14 cellular contexts compared by ENCODE assay signal in the genomic region with DNA sequence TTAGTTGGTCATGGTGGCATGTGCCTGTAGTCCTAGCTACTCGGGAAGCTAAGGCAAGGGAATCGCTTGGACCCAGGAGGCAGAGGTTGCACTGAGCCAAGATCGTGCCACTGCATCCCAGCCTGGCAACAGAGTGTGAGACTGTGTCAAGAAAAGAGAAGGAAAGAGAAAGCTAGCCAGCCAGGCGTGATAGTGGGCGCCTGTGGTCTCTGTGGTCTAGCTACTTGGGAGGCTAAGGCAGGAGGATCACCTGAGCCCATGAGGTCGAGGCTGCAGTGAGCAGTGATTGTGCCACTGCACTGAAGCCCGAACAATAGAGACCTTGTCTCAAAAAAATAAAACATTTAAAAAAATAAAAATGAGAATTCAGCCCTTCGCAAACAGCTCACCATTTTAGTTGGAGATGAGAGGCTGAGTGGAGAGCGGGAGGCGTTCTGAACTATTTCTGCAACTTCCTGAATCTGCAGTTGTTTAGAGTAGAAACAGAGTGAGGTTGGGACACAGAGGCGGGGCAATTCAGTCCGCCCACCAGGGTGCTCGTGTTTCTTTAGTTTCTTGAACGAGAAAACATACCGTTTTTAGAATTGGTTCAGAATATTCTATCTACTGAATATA. TPM values are rescaled to one million over a fixed set of nuclear protein-coding genes. Genes with fewer than 3 reads are reported as not detected.
DNase-seq lines count a peak whose midpoint lies in the region; ATAC-seq, FAIRE-seq and TF ChIP-seq lines count a peak whose summit lies in the region.
"Had no signal": no experiment of that assay in that cellular context is flagged by ENCODE, and none has a peak within 500 bp of the region (broad histone marks: within the 10 kb centered on the region; RNA-seq: fewer than 3 reads in every experiment).

No MANE protein-coding gene starts in this region.

- POLR2A ChIA-PET in HepG2 (lab: Yijun Ruan, JAX), result interaction anchor here (0.7 to 5.9 kb wide), 18 partner anchors 10 to 642 kb away, joined by 3 to 92 read pairs (median 4); a partner anchor contains a TSS

- peaks cover 0 to 11% (median 8%) of the 10 kb centered on the region in 11 experiments; a peak in 9 of 22 replicates for H3K9me3 ChIP-seq in BLaER1 treated with 17β-estradiol and CSF1 and Interleukin-3, amounts not matched to agents 10 nM and 100 nM (replicated peaks in 1 of 11)
- no peaks in the 10 kb centered on the region for H3K9me3 ChIP-seq in HepG2 (ENCODE audit: low read length)
- H3K9me3 ChIP-seq in mammary epithelial cell (replicated peaks; ENCODE audit: insufficient read depth, low read length), result no peaks in the 10 kb centered on the region
- H3K9me3 ChIP-seq: breast epithelium had no signal

- DNase-seq in GM20000 (ENCODE audit: low spot score), result peak; percentile 78
- DNase-seq in SKM-1 treated with dmso at 0.1 percent for 144 hours (lab: John Stamatoyannopoulos, UW; ENCODE audit: unreplicated experiment), result peak; percentile 78
- peak; percentile 53 for DNase-seq in HepG2 (ENCODE audit: low spot score)
- DNase-seq in endothelial cell (ENCODE audit: low spot score), result no peak
- no peak for DNase-seq in hypothalamus (lab: John Stamatoyannopoulos, UW)
- DNase-seq in mammary epithelial cell, result no peak
- DNase-seq: activated CD4-positive, alpha-beta T cell treated with anti-CD3 and anti-CD28 coated beads, Interleukin-2, amount 50 U/mL, for 4 hours; foreskin melanocyte; HFFc6 had no signal

- peaks cover 18 to 45% (median 35%) of the 10 kb centered on the region in 10 experiments for H3K4me1 ChIP-seq in BLaER1 treated with 17β-estradiol and CSF1 and Interleukin-3, amounts not matched to agents 10 nM and 100 nM
- H3K4me1 ChIP-seq in HepG2 (ENCODE audit: insufficient read depth, low read length), result peaks cover 46% of the 10 kb centered on the region
- H3K4me1 ChIP-seq in mammary epithelial cell (ENCODE audit: insufficient read depth, low read length), result no peaks in the 10 kb centered on the region
- H3K4me1 ChIP-seq: breast epithelium had no signal

- no peak overlapping the region for H2AFZ ChIP-seq in HepG2 (ENCODE audit: low read length)
- H2AFZ ChIP-seq in mammary epithelial cell (ENCODE audit: low read depth, low read length), result no peak overlapping the region

- H3K36me3 ChIP-seq in BLaER1 treated with 17β-estradiol and CSF1 and Interleukin-3, amounts not matched to agents 10 nM and 100 nM, result no peaks in the 10 kb centered on the region
- no peaks in the 10 kb centered on the region for H3K36me3 ChIP-seq in HepG2 (replicated peaks in 1 of 2; ENCODE audit: control insufficient read depth in 1 of 2, insufficient read depth in 2 of 2, low read length in 2 of 2)
- H3K36me3 ChIP-seq in mammary epithelial cell (ENCODE audit: insufficient read depth, low read length), result no peaks in the 10 kb centered on the region
- H3K36me3 ChIP-seq: breast epithelium had no signal

- no peaks in the 10 kb centered on the region for H3K27me3 ChIP-seq in BLaER1 treated with 17β-estradiol and CSF1 and Interleukin-3, amounts not matched to agents 10 nM and 100 nM
- H3K27me3 ChIP-seq in HepG2 (ENCODE audit: control insufficient read depth in 1 of 2, insufficient read depth in 2 of 2, low read length in 2 of 2) (peaks cover 0 to 5% of the 10 kb centered on the region in 2 experiments; a peak in 2 of 5 replicates), mammary epithelial cell (ENCODE audit: insufficient read depth, low read length) (no peaks in the 10 kb centered on the region)
- H3K27me3 ChIP-seq: breast epithelium had no signal

- no peak for ATAC-seq in HepG2
- ATAC-seq in GM21528 (IDR thresholded peaks at IDR 0.05; ENCODE audit: low FRiP score, unreplicated experiment), result no peak

- 38% methylated on average over 15 of the region's 15 CpGs for WGBS in HepG2 (ENCODE audit: low lambda C conversion rate)
- WGBS in mammary epithelial cell (ENCODE audit: low coverage, missing lambda C conversion rate), result 68% methylated on average over 13 of the region's 15 CpGs

- no peak overlapping the region for H3K4me3 Mint-ChIP-seq in endothelial cell (ENCODE audit: unreplicated experiment)
- H3K4me3 Mint-ChIP-seq: HFFc6 had no signal

- TF ChIP-seq POLR2A in HepG2 (IDR thresholded peaks at IDR 0.05; ENCODE audit: insufficient read depth in 1 of 2, low read depth in 2 of 2, low read length in 2 of 2), result no peak

- intact Hi-C loops in HepG2 (cut with micrococcal nuclease; ENCODE audit: unreplicated experiment), result loop anchor here (1.0 kb wide), 1 partner anchor 9 kb away; no protein-coding TSS in a partner anchor
- intact Hi-C loops in mammary epithelial cell (cut with micrococcal nuclease), result no loop called here

- TF ChIP-seq EP300 in HepG2 (IDR thresholded peaks at IDR 0.05; ENCODE audit: low read depth in 2 of 2, low read length in 2 of 2), result no peak
- TF ChIP-seq EP300 in HepG2 (CRISPR knock-in tag; IDR thresholded peaks at IDR 0.05; ENCODE audit: borderline replicate concordance), result no peak

- H3K4me2 ChIP-seq in BLaER1 treated with 17β-estradiol and CSF1 and Interleukin-3, amounts not matched to agents 10 nM and 100 nM, result peak overlapping the region; percentile 30 to 83 (median 58)
- H3K4me2 ChIP-seq in HepG2 (ENCODE audit: low read depth, low read length), result peak overlapping the region; percentile 85
- H3K4me2 ChIP-seq in mammary epithelial cell (ENCODE audit: insufficient read depth, low read depth, low read length), result no peak overlapping the region

- TF ChIP-seq CTCF in GM20000 (IDR thresholded peaks at IDR 0.05; ENCODE audit: extremely low read depth, missing control alignments) (no peak), HepG2 (CRISPR knock-in tag; IDR thresholded peaks at IDR 0.05) (no peak), endothelial cell (IDR thresholded peaks at IDR 0.05; ENCODE audit: unreplicated experiment) (no peak), mammary epithelial cell (conservative IDR thresholded peaks at IDR 0.05 in 1 of 2, IDR thresholded peaks at IDR 0.05 in 1 of 2; ENCODE audit: extremely low read depth in 1 of 2, insufficient read depth in 1 of 2, low read depth in 1 of 2, low read length in 2 of 2) (no peak)

- H3K9ac ChIP-seq in BLaER1 treated with 17β-estradiol and CSF1 and Interleukin-3, amounts not matched to agents 10 nM and 100 nM, result 0 out of 22 replicates have a peak overlapping the region, but pooled peaks of 1 of the 11 experiments have one; percentile 9
- H3K9ac ChIP-seq in HepG2 (ENCODE audit: insufficient read depth, low read depth, low read length) (peak overlapping the region; percentile 57), mammary epithelial cell (ENCODE audit: insufficient read depth, low read length) (no peak overlapping the region)

- H3K4me1 Mint-ChIP-seq in endothelial cell (ENCODE audit: unreplicated experiment), result no peaks in the 10 kb centered on the region

- peaks cover 3% of the 10 kb centered on the region for H3K27me3 Mint-ChIP-seq in endothelial cell (ENCODE audit: unreplicated experiment)

- H3K36me3 Mint-ChIP-seq in endothelial cell (ENCODE audit: low read depth, unreplicated experiment), result no peaks in the 10 kb centered on the region

- no peak overlapping the region for H3K4me3 ChIP-seq in BLaER1 treated with 17β-estradiol and CSF1 and Interleukin-3, amounts not matched to agents 10 nM and 100 nM
- H3K4me3 ChIP-seq in HepG2 (replicated peaks in 1 of 3; ENCODE audit: insufficient read depth in 1 of 3, low read depth in 2 of 3, low read length in 3 of 3) (peak overlapping the region; percentile 37 to 66 (median 42); a peak in 4 of 6 replicates), mammary epithelial cell (replicated peaks in 1 of 3; ENCODE audit: insufficient read depth in 1 of 3, low read depth in 2 of 3, low read length in 3 of 3) (no peak overlapping the region)
- H3K4me3 ChIP-seq: breast epithelium had no signal

- CTCF ChIA-PET in HepG2 (lab: Yijun Ruan, JAX; ENCODE audit: low intra/inter-chr PET ratio, low total read pairs), result no interaction called here
- CTCF ChIA-PET in mammary epithelial cell (lab: Charles Lee; ENCODE audit: low non-redundant PET), result no interaction called here

- peak overlapping the region in 6 of 11 experiments; percentile 2 to 53 (median 22); a peak in 9 of 22 replicates for H3K27ac ChIP-seq in BLaER1 treated with 17β-estradiol and CSF1 and Interleukin-3, amounts not matched to agents 10 nM and 100 nM
- H3K27ac ChIP-seq in HepG2 (ENCODE audit: extremely low read length, insufficient read depth, low read length) (peak overlapping the region; percentile 85), mammary epithelial cell (ENCODE audit: insufficient read depth, low read depth, low read length) (no peak overlapping the region)
- H3K27ac ChIP-seq: breast epithelium, C4-2B had no signal

- TF ChIP-seq RAD21 in HepG2 (CRISPR knock-in tag; IDR thresholded peaks at IDR 0.05), result no peak

- no peak overlapping the region for H3K27ac Mint-ChIP-seq in endothelial cell (ENCODE audit: unreplicated experiment)
- H3K27ac Mint-ChIP-seq: HFFc6 had no signal

- in situ Hi-C loops in HepG2 (cut with HindIII; ENCODE audit: extremely low pct_ligation_motif_present, low pct_unique_long_range_greater_than_20kb) (no loop called here), mammary epithelial cell (cut with MboI; ENCODE audit: low sequenced_read_pairs in 2 of 2) (no loop called here)

- FAIRE-seq in HepG2 (lab: Jason Lieb, UNC), result no peak

- no peaks in the 10 kb centered on the region for H3K9me3 Mint-ChIP-seq in endothelial cell (ENCODE audit: unreplicated experiment)

- H3K79me2 ChIP-seq in HepG2 (ENCODE audit: insufficient read depth, low read length) (no peaks in the 10 kb centered on the region), mammary epithelial cell (ENCODE audit: insufficient read depth, low read length) (no peaks in the 10 kb centered on the region)

- dilution Hi-C loops in mammary epithelial cell (cut with HindIII; ENCODE audit: low sequenced_read_pairs), result no loop called here

- BruUV-seq in HepG2 (replicated peaks; lab: Mats Ljungman, UMichigan) (no TSS peak), mammary epithelial cell (replicated peaks; lab: Mats Ljungman, UMichigan) (no TSS peak)

- no peaks in the 10 kb centered on the region for H4K20me1 ChIP-seq in BLaER1 treated with 17β-estradiol and CSF1 and Interleukin-3, amounts not matched to agents 10 nM and 100 nM
- H4K20me1 ChIP-seq in HepG2 (ENCODE audit: insufficient read depth, low read length), result no peaks in the 10 kb centered on the region
- H4K20me1 ChIP-seq in mammary epithelial cell (ENCODE audit: insufficient read depth, low read length), result no peaks in the 10 kb centered on the region

RNA-seq across cellular contexts. Expression of a gene that starts 33.2 kb away (rescaled TPM):
- 108 and 116 TPM in 2 replicates for total RNA-seq in HepG2 (2016; rRNA removed; fragmentation: Illumina TruSeq; extraction: Trizol)
- 78.9 and 87.4 TPM in 2 replicates for total RNA-seq in HepG2 (2016; cell fraction: cytosol; rRNA removed; fragmentation: Illumina TruSeq; extraction: Trizol; ENCODE audit: low read depth)
- total RNA-seq in HepG2 (2016; cell fraction: insoluble cytoplasmic fraction; rRNA removed; fragmentation: Illumina TruSeq; extraction: Trizol), result 115 and 120 TPM in 2 replicates
- total RNA-seq in HepG2 (2016; cell fraction: membrane; rRNA removed; fragmentation: Illumina TruSeq; extraction: Trizol), result 123 and 146 TPM in 2 replicates
- 37.3 and 42.3 TPM in 2 replicates for total RNA-seq in HepG2 (2016; cell fraction: nucleus; rRNA removed; fragmentation: Illumina TruSeq; extraction: Trizol)
- polyA plus RNA-seq in HepG2 (2011; rRNA removed), result 48.4 and 62.5 TPM in 2 replicates
- 60.7 and 102 TPM in 2 replicates for polyA plus RNA-seq in HepG2 (2011; cell fraction: cytosol; rRNA removed)
- polyA plus RNA-seq in HepG2 (2011; cell fraction: nucleus; rRNA removed), result 41.6 and 44.7 TPM in 2 replicates
- 50.3 and 65.0 TPM in 2 replicates for polyA plus RNA-seq in HepG2 (2012)
- polyA plus RNA-seq in HepG2 (2016; cell fraction: cytosol; fragmentation: Illumina TruSeq; extraction: Trizol; ENCODE audit: low read depth), result 94.9 and 117 TPM in 2 replicates
- 117 and 124 TPM in 2 replicates for polyA plus RNA-seq in HepG2 (2016; cell fraction: insoluble cytoplasmic fraction; fragmentation: Illumina TruSeq; extraction: Trizol; ENCODE audit: low read depth)
- 122 and 128 TPM in 2 replicates for polyA plus RNA-seq in HepG2 (2016; cell fraction: membrane; fragmentation: Illumina TruSeq; extraction: Trizol; ENCODE audit: low read depth)
- polyA plus RNA-seq in HepG2 (2016; cell fraction: nucleus; fragmentation: Illumina TruSeq; extraction: Trizol; ENCODE audit: insufficient read depth, low read depth), result 84.2 and 86.9 TPM in 2 replicates
- polyA minus RNA-seq in HepG2 (2011; rRNA and poly(A)+ RNA removed; ENCODE audit: low replicate concordance), result 23.6 and 42.8 TPM in 2 replicates
- polyA minus RNA-seq in HepG2 (2011; cell fraction: cytosol; rRNA and poly(A)+ RNA removed), result 18.8 and 24.2 TPM in 2 replicates
- polyA minus RNA-seq in HepG2 (2011; cell fraction: nucleus; rRNA and poly(A)+ RNA removed), result 17.2 and 19.7 TPM in 2 replicates
- 117 TPM for total RNA-seq in endothelial cell (ENCODE audit: unreplicated experiment)
- 100 to 1,000 TPM in 1 of 2 donors, 10 to 100 TPM in 1; 20.8 to 133 TPM for total RNA-seq in mammary epithelial cell
- 62.2 TPM for polyA plus RNA-seq in mammary epithelial cell
- 3.3 TPM for polyA minus RNA-seq in mammary epithelial cell

RNA-seq across cellular contexts. Expression of a gene that starts 34.1 kb away (rescaled TPM):
- total RNA-seq in HepG2 (2016; rRNA removed; fragmentation: Illumina TruSeq; extraction: Trizol) (1.4 and 2.5 TPM in 2 replicates), endothelial cell (ENCODE audit: unreplicated experiment) (not detected), mammary epithelial cell (not detected)
- total RNA-seq in HepG2 (2016; cell fraction: cytosol; rRNA removed; fragmentation: Illumina TruSeq; extraction: Trizol; ENCODE audit: low read depth), result 0.62 and 1.7 TPM in 2 replicates
- 1.4 and 2.0 TPM in 2 replicates for total RNA-seq in HepG2 (2016; cell fraction: insoluble cytoplasmic fraction; rRNA removed; fragmentation: Illumina TruSeq; extraction: Trizol)
- total RNA-seq in HepG2 (2016; cell fraction: membrane; rRNA removed; fragmentation: Illumina TruSeq; extraction: Trizol), result 0.99 and 1.0 TPM in 2 replicates
- 0.81 and 3.7 TPM in 2 replicates for total RNA-seq in HepG2 (2016; cell fraction: nucleus; rRNA removed; fragmentation: Illumina TruSeq; extraction: Trizol)
- polyA plus RNA-seq in HepG2 (2011; rRNA removed) (5.2 and 11.1 TPM in 2 replicates), mammary epithelial cell (not detected)
- 2.1 and 2.3 TPM in 2 replicates for polyA plus RNA-seq in HepG2 (2011; cell fraction: cytosol; rRNA removed)
- 54.9 and 71.6 TPM in 2 replicates for polyA plus RNA-seq in HepG2 (2011; cell fraction: nucleus; rRNA removed)
- 5.1 and 14.1 TPM in 2 replicates for polyA plus RNA-seq in HepG2 (2012)
- polyA plus RNA-seq in HepG2 (2016; cell fraction: cytosol; fragmentation: Illumina TruSeq; extraction: Trizol; ENCODE audit: low read depth), result 0.45 and 0.55 TPM in 2 replicates
- polyA plus RNA-seq in HepG2 (2016; cell fraction: insoluble cytoplasmic fraction; fragmentation: Illumina TruSeq; extraction: Trizol; ENCODE audit: low read depth), result 1.1 and 1.2 TPM in 2 replicates
- 0.57 and 0.72 TPM in 2 replicates for polyA plus RNA-seq in HepG2 (2016; cell fraction: membrane; fragmentation: Illumina TruSeq; extraction: Trizol; ENCODE audit: low read depth)
- 3.4 and 5.2 TPM in 2 replicates for polyA plus RNA-seq in HepG2 (2016; cell fraction: nucleus; fragmentation: Illumina TruSeq; extraction: Trizol; ENCODE audit: insufficient read depth, low read depth)
- polyA minus RNA-seq in HepG2 (2011; rRNA and poly(A)+ RNA removed; ENCODE audit: low replicate concordance), result 4.8 TPM in 1 of 2 replicates, not detected in the other
- polyA minus RNA-seq in HepG2 (2011; cell fraction: cytosol; rRNA and poly(A)+ RNA removed), result 1.7 and 2.6 TPM in 2 replicates
- 10.8 and 12.4 TPM in 2 replicates for polyA minus RNA-seq in HepG2 (2011; cell fraction: nucleus; rRNA and poly(A)+ RNA removed)
- polyA minus RNA-seq in mammary epithelial cell, result not detected
- total RNA-seq: HFFc6, LHCN-M2 had no signal

Comparison
In these comparisons a context has a peak if more than half of its experiments do, and no peak if none do; other contexts are left out.
1. H3K4me3 ChIP-seq: peak in HepG2 (3 of 3); none in BLaER1 treated with 17β-estradiol and CSF1 and Interleukin-3, amounts not matched to agents 10 nM and 100 nM (0 of 10) and mammary epithelial cell (0 of 3).
2. DNase-seq: peak in GM20000 (single experiment), SKM-1 treated with dmso at 0.1 percent for 144 hours (single experiment) and HepG2 (single experiment); none in endothelial cell (single experiment), hypothalamus (0 of 51) and mammary epithelial cell (single experiment).